19 cellular contexts compared by ENCODE assay signal in genomic region chr2:197223455-197223854, GRCh38.
DNase-seq lines count a peak whose midpoint lies in the region; ATAC-seq and FAIRE-seq lines count a peak whose summit lies in the region.
"Had no signal": no experiment of that assay in that cellular context is flagged by ENCODE, and none has a peak within 500 bp of the region (broad histone marks: within the 10 kb centered on the region; RNA-seq: fewer than 3 reads in every experiment).

No MANE protein-coding gene starts in this region.

- H3K4me3 Mint-ChIP-seq in activated naive CD8-positive, alpha-beta T cell: no peak overlapping the region
- H3K4me3 Mint-ChIP-seq in activated naive CD8-positive, alpha-beta T cell treated with anti-CD3 and anti-CD28 coated beads for 36 hours: no peak overlapping the region
- peak overlapping the region in 3 of 8 donors; percentile 10 to 40 (median 34) for H3K4me3 Mint-ChIP-seq in naive B cell
- H3K4me3 Mint-ChIP-seq: GM23338 had no signal

- peaks cover 6% of the 10 kb centered on the region for H3K36me3 Mint-ChIP-seq in activated naive CD8-positive, alpha-beta T cell
- H3K36me3 Mint-ChIP-seq in activated naive CD8-positive, alpha-beta T cell treated with anti-CD3 and anti-CD28 coated beads for 36 hours: peaks cover 53% of the 10 kb centered on the region
- peaks cover 0 to 8% of the 10 kb centered on the region in 2 donors for H3K36me3 Mint-ChIP-seq in naive B cell

- H3K9me3 Mint-ChIP-seq in activated naive CD8-positive, alpha-beta T cell (ENCODE audit: low read depth): no peaks in the 10 kb centered on the region
- no peaks in the 10 kb centered on the region for H3K9me3 Mint-ChIP-seq in activated naive CD8-positive, alpha-beta T cell treated with anti-CD3 and anti-CD28 coated beads for 36 hours
- H3K9me3 Mint-ChIP-seq in naive B cell: no peaks in the 10 kb centered on the region
- H3K9me3 Mint-ChIP-seq: GM23338 had no signal

- peak; percentile 69 for FAIRE-seq in GM19239 (lab: Jason Lieb, UNC)
- FAIRE-seq: GM12878, GM18507 had no signal

- H3K4me1 Mint-ChIP-seq in activated naive CD8-positive, alpha-beta T cell (ENCODE audit: low read depth): peaks cover 81% of the 10 kb centered on the region
- H3K4me1 Mint-ChIP-seq in activated naive CD8-positive, alpha-beta T cell treated with anti-CD3 and anti-CD28 coated beads for 36 hours: peaks cover 75% of the 10 kb centered on the region
- peaks cover 53 to 92% (median 63%) of the 10 kb centered on the region in 3 donors for H3K4me1 Mint-ChIP-seq in naive B cell
- H3K4me1 Mint-ChIP-seq: GM23338 had no signal

- ATAC-seq in naive B cell (ENCODE audit: low read depth in 2 of 2): peak; percentile 71 to 84
- no peak for ATAC-seq in sciatic nerve
- ATAC-seq: GM12878, GM23338 had no signal

- H3K27me3 Mint-ChIP-seq in activated naive CD8-positive, alpha-beta T cell: no peaks in the 10 kb centered on the region
- H3K27me3 Mint-ChIP-seq in activated naive CD8-positive, alpha-beta T cell treated with anti-CD3 and anti-CD28 coated beads for 36 hours: no peaks in the 10 kb centered on the region
- H3K27me3 Mint-ChIP-seq in naive B cell: no peaks in the 10 kb centered on the region

- H3K27ac ChIP-seq in caudate nucleus (ENCODE audit: low read depth, low read length): no peak overlapping the region

- no peak for DNase-seq in activated naive CD8-positive, alpha-beta T cell treated with anti-CD3 and anti-CD28 coated beads for 36 hours
- no peak for DNase-seq in GM19239 (ENCODE audit: insufficient read length, low spot score)
- DNase-seq in naive B cell: no peak
- DNase-seq in caudate nucleus (lab: John Stamatoyannopoulos, UW): no peak
- DNase-seq in sciatic nerve (ENCODE audit: low spot score): no peak
- DNase-seq in SHP77 (lab: John Stamatoyannopoulos, UW): no peak
- DNase-seq: AML-193, DND-41, GDM1, KG1, NCI-H1436, NCI-H2029 treated with DMSO at 0.1 percent for 48 hours, NCI-H2171 treated with DMSO at 0.1 percent for 48 hours, NCI-H748 treated with DMSO at 0.1 percent for 48 hours, RPMI8226 had no signal

- intact Hi-C loops in sciatic nerve (cut with DNase I): no loop called here

- peak overlapping the region; percentile 84 for H3K27ac Mint-ChIP-seq in activated naive CD8-positive, alpha-beta T cell
- no peak overlapping the region for H3K27ac Mint-ChIP-seq in activated naive CD8-positive, alpha-beta T cell treated with anti-CD3 and anti-CD28 coated beads for 36 hours
- H3K27ac Mint-ChIP-seq in naive B cell: peak overlapping the region in 5 of 6 donors; percentile 58 to 95 (median 86)
- H3K27ac Mint-ChIP-seq: GM23338 had no signal
